In the genomic region with DNA sequence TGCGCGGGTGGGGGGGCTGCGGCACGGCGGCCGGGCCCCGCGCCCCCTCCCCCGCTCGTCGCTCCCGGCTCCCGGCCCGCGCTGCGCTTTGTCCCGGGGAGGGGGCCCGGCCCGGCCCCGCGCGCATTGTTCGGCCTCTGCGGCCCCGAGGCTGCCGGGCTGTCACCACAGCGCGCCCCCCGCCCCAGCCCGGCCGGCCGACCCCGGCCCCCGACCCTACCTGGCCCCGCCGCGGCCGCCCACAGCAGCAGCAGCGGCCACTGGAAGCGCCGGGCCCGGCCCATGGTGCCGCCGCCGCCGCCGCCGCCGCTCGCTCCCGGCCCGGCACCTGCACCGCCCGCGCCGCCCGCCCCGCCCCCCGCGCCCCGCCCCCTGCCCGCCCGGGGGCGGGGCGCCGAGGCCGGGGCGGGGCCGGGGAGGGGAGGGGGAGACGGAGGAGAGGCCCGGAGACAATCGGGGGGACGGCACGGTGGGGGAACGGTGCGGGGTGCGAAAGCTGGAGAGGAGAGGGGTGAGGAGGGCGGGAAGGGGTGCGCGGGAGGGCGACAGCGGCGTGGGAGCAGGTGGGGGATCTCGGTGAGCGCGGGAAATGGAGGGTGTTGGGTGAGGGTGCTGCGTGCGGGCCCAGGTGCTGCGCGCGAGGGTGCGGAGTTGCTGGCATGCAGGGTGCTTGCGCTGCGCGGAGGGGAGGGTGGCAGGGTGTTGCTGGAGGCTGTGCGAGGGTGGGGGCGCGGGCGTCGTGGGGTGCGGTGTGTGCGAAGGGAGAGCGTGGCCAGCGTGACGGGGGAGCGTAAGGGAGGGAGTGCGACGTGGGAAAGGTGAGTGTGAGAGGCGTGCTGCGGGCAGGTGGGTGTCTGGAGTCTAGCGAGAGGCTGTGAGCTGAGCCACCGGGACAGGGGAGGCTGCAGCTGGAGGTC, we compare ENCODE assay signal across 8 cellular contexts. TPM values are rescaled to one million over a fixed set of nuclear protein-coding genes. Genes with fewer than 3 reads are reported as not detected.
DNase-seq lines count a peak whose midpoint lies in the region; ATAC-seq, FAIRE-seq and TF ChIP-seq lines count a peak whose summit lies in the region.

A gene with protein sequence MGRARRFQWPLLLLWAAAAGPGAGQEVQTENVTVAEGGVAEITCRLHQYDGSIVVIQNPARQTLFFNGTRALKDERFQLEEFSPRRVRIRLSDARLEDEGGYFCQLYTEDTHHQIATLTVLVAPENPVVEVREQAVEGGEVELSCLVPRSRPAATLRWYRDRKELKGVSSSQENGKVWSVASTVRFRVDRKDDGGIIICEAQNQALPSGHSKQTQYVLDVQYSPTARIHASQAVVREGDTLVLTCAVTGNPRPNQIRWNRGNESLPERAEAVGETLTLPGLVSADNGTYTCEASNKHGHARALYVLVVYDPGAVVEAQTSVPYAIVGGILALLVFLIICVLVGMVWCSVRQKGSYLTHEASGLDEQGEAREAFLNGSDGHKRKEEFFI (minus strand): TSS at position 344 of the 917 bp plus-strand sequence. CDS start 60 bp downstream, at position 284.

- H3K27me3 ChIP-seq in HepG2 (ENCODE audit: control insufficient read depth in 1 of 2, insufficient read depth in 2 of 2, low read length in 2 of 2), result no peaks in the 10 kb centered on the region

- H3K9me3 ChIP-seq in A549 (no peaks in the 10 kb centered on the region), HepG2 (ENCODE audit: low read length) (no peaks in the 10 kb centered on the region)

- peak; percentile 51 to 59 for ATAC-seq in A549
- ATAC-seq in HepG2, result peak; percentile 35

- no peak for TF ChIP-seq RAD21 in A549 (conservative IDR thresholded peaks at IDR 0.05 in 1 of 2, IDR thresholded peaks at IDR 0.05 in 1 of 2)
- no peak for TF ChIP-seq RAD21 in HepG2 (CRISPR knock-in tag; IDR thresholded peaks at IDR 0.05)

- H3K4me3 ChIP-seq in A549 (peak within 1 kb of the TSS; percentile 82), HFF-Myc (replicated peaks; ENCODE audit: low read depth, low read length) (peak within 1 kb of the TSS; percentile 41), HepG2 (replicated peaks in 1 of 3; ENCODE audit: insufficient read depth in 1 of 3, low read depth in 2 of 3, low read length in 3 of 3) (peak within 1 kb of the TSS; percentile 68 to 84 (median 83))

- H3K4me1 ChIP-seq in A549, result peaks cover 22% of the 10 kb centered on the region
- H3K4me1 ChIP-seq in HepG2 (ENCODE audit: insufficient read depth, low read length), result peaks cover 51% of the 10 kb centered on the region

- H3K36me3 ChIP-seq in HepG2 (replicated peaks in 1 of 2; ENCODE audit: control insufficient read depth in 1 of 2, insufficient read depth in 2 of 2, low read length in 2 of 2), result no peaks in the 10 kb centered on the region

- no peak for TF ChIP-seq CTCF in A549 (IDR thresholded peaks at IDR 0.05)
- no peak for TF ChIP-seq CTCF in HFF-Myc (IDR thresholded peaks at IDR 0.05; ENCODE audit: low read depth, low read length, missing control alignments)
- TF ChIP-seq CTCF in HepG2 (CRISPR knock-in tag; IDR thresholded peaks at IDR 0.05), result no peak

- H3K27ac ChIP-seq in A549 (peak within 1 kb of the TSS; percentile 77 to 95), HepG2 (ENCODE audit: extremely low read length, insufficient read depth, low read length) (no peak within 1 kb of the TSS)

- no peak for FAIRE-seq in A549 (lab: Jason Lieb, UNC)
- FAIRE-seq in HepG2 (lab: Jason Lieb, UNC), result no peak

- H3K4me2 ChIP-seq in A549 (peak within 1 kb of the TSS; percentile 100), HepG2 (ENCODE audit: low read depth, low read length) (peak within 1 kb of the TSS; percentile 93)

- DNase-seq in A549 (ENCODE audit: low read depth in 1 of 2, low spot score in 1 of 2), result no peak
- DNase-seq in HFF-Myc (ENCODE audit: extremely low read depth, low read depth), result no peak
- DNase-seq in activated CD4-positive, CD25-positive, alpha-beta regulatory T cell (lab: John Stamatoyannopoulos, UW), result peak in 3 of 4 experiments; percentile 24 to 41 (median 27)
- DNase-seq in cerebellum (ENCODE audit: low spot score), result peak; percentile 88
- DNase-seq in HepG2 (ENCODE audit: low spot score), result no peak
- DNase-seq in stimulated activated CD4-positive, alpha-beta T cell treated with anti-CD3 and anti-CD28 coated beads, Interleukin-4, amount 100 ng/mL, for 4 hours, result peak; percentile 55 to 60
- DNase-seq in mesenteric fat pad (ENCODE audit: low spot score), result no peak
- DNase-seq in SIG-M5 treated with dmso at 0.1 percent for 504 hours (lab: John Stamatoyannopoulos, UW; ENCODE audit: unreplicated experiment), result no peak

- H2AFZ ChIP-seq in HepG2 (ENCODE audit: low read length), result no peak within 1 kb of the TSS

- 17% methylated on average over 25 of the region's 112 CpGs for WGBS in A549 (ENCODE audit: missing lambda C conversion rate)
- WGBS in HepG2 (ENCODE audit: low lambda C conversion rate), result 2% methylated on average over 44 of the region's 112 CpGs

- CTCF ChIA-PET in A549 (lab: Yijun Ruan, JAX), result no interaction called here
- CTCF ChIA-PET in HepG2 (lab: Yijun Ruan, JAX; ENCODE audit: low intra/inter-chr PET ratio, low total read pairs), result no interaction called here

- POLR2A ChIA-PET in A549 (lab: Yijun Ruan, JAX), result no interaction called here
- POLR2A ChIA-PET in HepG2 (lab: Yijun Ruan, JAX), result no interaction called here

- intact Hi-C loops in HepG2 (cut with micrococcal nuclease; ENCODE audit: unreplicated experiment), result no loop called here

- H3K79me2 ChIP-seq in HepG2 (ENCODE audit: insufficient read depth, low read length), result no peaks in the 10 kb centered on the region

- TF ChIP-seq POLR2A in A549 (IDR thresholded peaks at IDR 0.05; ENCODE audit: low read length) (no peak), HepG2 (IDR thresholded peaks at IDR 0.05; ENCODE audit: insufficient read depth in 1 of 2, low read depth in 2 of 2, low read length in 2 of 2) (peak in 1 of 2 experiments; percentile 66; a peak in 2 of 4 replicates)

- H4K20me1 ChIP-seq in HepG2 (ENCODE audit: insufficient read depth, low read length), result no peaks in the 10 kb centered on the region

- TF ChIP-seq EP300 in A549 (IDR thresholded peaks at IDR 0.05) (no peak), HepG2 (IDR thresholded peaks at IDR 0.05; ENCODE audit: low read depth in 2 of 2, low read length in 2 of 2) (no peak), HepG2 (CRISPR knock-in tag; IDR thresholded peaks at IDR 0.05; ENCODE audit: borderline replicate concordance) (no peak)

- in situ Hi-C loops in HepG2 (cut with HindIII; ENCODE audit: extremely low pct_ligation_motif_present, low pct_unique_long_range_greater_than_20kb), result no loop called here

- BruUV-seq in HepG2 (replicated peaks; lab: Mats Ljungman, UMichigan), result no TSS peak

- H3K9ac ChIP-seq in HepG2 (ENCODE audit: insufficient read depth, low read depth, low read length), result peak within 1 kb of the TSS; percentile 70

TF ChIP-seq in A549, 52 proteins besides CTCF, POLR2A, EP300 and RAD21 (continues in another document):
- TF ChIP-seq NFE2L2 (conservative IDR thresholded peaks at IDR 0.05; ENCODE audit: low read length), result no peak
- TF ChIP-seq, protein P1, sequence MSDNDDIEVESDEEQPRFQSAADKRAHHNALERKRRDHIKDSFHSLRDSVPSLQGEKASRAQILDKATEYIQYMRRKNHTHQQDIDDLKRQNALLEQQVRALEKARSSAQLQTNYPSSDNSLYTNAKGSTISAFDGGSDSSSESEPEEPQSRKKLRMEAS (IDR thresholded peaks at IDR 0.05), result peak; percentile 95

TF ChIP-seq in HepG2, 621 proteins besides CTCF, POLR2A, EP300 and RAD21 (continues in another document):
- peak; percentile 37; the same call in 1 of the 2 replicates for TF ChIP-seq ZFY (CRISPR knock-in tag; IDR thresholded peaks at IDR 0.05)

RNA-seq across cellular contexts. Expression of the gene that starts here (rescaled TPM):
- polyA plus RNA-seq in A549 (2011; rRNA removed), result 4.2 and 4.7 TPM in 2 replicates
- 5.9 and 7.6 TPM in 2 replicates for polyA plus RNA-seq in A549 (2012; cell fraction: cytosol; rRNA removed)
- 6.7 and 7.8 TPM in 2 replicates for polyA plus RNA-seq in A549 (2012; cell fraction: nucleus; rRNA removed)
- 8.8 to 10.1 TPM (median 9.2 TPM) in 3 replicates for polyA plus RNA-seq in A549 (2017; fragmentation: RNase III; extraction: RNeasy Plus Mini Kit Qiagen cat#74134 plus additional on column Dnase treatment)
- 3.3 and 3.7 TPM in 2 replicates for polyA minus RNA-seq in A549 (2011; rRNA and poly(A)+ RNA removed)
- total RNA-seq in cerebellum, result 43.0 TPM
- 6.4 and 16.0 TPM in 2 replicates for total RNA-seq in HepG2 (2016; rRNA removed; fragmentation: Illumina TruSeq; extraction: Trizol)
- 1.9 and 2.0 TPM in 2 replicates for total RNA-seq in HepG2 (2016; cell fraction: cytosol; rRNA removed; fragmentation: Illumina TruSeq; extraction: Trizol; ENCODE audit: low read depth)
- total RNA-seq in HepG2 (2016; cell fraction: insoluble cytoplasmic fraction; rRNA removed; fragmentation: Illumina TruSeq; extraction: Trizol), result 6.2 and 15.7 TPM in 2 replicates
- 6.3 and 6.6 TPM in 2 replicates for total RNA-seq in HepG2 (2016; cell fraction: membrane; rRNA removed; fragmentation: Illumina TruSeq; extraction: Trizol)
- 13.7 and 16.1 TPM in 2 replicates for total RNA-seq in HepG2 (2016; cell fraction: nucleus; rRNA removed; fragmentation: Illumina TruSeq; extraction: Trizol)
- polyA plus RNA-seq in HepG2 (2011; rRNA removed), result 8.5 and 15.4 TPM in 2 replicates
- 10.7 and 11.5 TPM in 2 replicates for polyA plus RNA-seq in HepG2 (2011; cell fraction: cytosol; rRNA removed)
- polyA plus RNA-seq in HepG2 (2011; cell fraction: nucleus; rRNA removed), result 8.7 and 11.0 TPM in 2 replicates
- 14.2 and 19.2 TPM in 2 replicates for polyA plus RNA-seq in HepG2 (2012)
- polyA plus RNA-seq in HepG2 (2016; cell fraction: cytosol; fragmentation: Illumina TruSeq; extraction: Trizol; ENCODE audit: low read depth), result 3.1 and 3.4 TPM in 2 replicates
- 7.9 and 9.3 TPM in 2 replicates for polyA plus RNA-seq in HepG2 (2016; cell fraction: insoluble cytoplasmic fraction; fragmentation: Illumina TruSeq; extraction: Trizol; ENCODE audit: low read depth)
- 6.8 and 7.0 TPM in 2 replicates for polyA plus RNA-seq in HepG2 (2016; cell fraction: membrane; fragmentation: Illumina TruSeq; extraction: Trizol; ENCODE audit: low read depth)
- polyA plus RNA-seq in HepG2 (2016; cell fraction: nucleus; fragmentation: Illumina TruSeq; extraction: Trizol; ENCODE audit: insufficient read depth, low read depth), result 32.5 and 32.9 TPM in 2 replicates
- 1.1 and 12.4 TPM in 2 replicates for polyA minus RNA-seq in HepG2 (2011; rRNA and poly(A)+ RNA removed; ENCODE audit: low replicate concordance)
- 5.0 and 7.8 TPM in 2 replicates for polyA minus RNA-seq in HepG2 (2011; cell fraction: cytosol; rRNA and poly(A)+ RNA removed)
- 4.0 and 5.5 TPM in 2 replicates for polyA minus RNA-seq in HepG2 (2011; cell fraction: nucleus; rRNA and poly(A)+ RNA removed)
- 1.4 TPM for total RNA-seq in mesenteric fat pad

Comparison
In these comparisons a context has a peak if more than half of its experiments do, and no peak if none do; other contexts are left out.
1. DNase-seq: peak in activated CD4-positive, CD25-positive, alpha-beta regulatory T cell (3 of 4), cerebellum (single experiment) and stimulated activated CD4-positive, alpha-beta T cell treated with anti-CD3 and anti-CD28 coated beads, Interleukin-4, amount 100 ng/mL, for 4 hours (2 of 2); none in A549 (0 of 2), HFF-Myc (single experiment), HepG2 (single experiment), mesenteric fat pad (single experiment) and SIG-M5 treated with dmso at 0.1 percent for 504 hours (single experiment).
2. Peak in every context shown above with its lines, with median percentiles within 50 percentile points of each other: H3K4me3 ChIP-seq.